ENCODE assay signal across 16 cellular contexts in the genomic region with DNA sequence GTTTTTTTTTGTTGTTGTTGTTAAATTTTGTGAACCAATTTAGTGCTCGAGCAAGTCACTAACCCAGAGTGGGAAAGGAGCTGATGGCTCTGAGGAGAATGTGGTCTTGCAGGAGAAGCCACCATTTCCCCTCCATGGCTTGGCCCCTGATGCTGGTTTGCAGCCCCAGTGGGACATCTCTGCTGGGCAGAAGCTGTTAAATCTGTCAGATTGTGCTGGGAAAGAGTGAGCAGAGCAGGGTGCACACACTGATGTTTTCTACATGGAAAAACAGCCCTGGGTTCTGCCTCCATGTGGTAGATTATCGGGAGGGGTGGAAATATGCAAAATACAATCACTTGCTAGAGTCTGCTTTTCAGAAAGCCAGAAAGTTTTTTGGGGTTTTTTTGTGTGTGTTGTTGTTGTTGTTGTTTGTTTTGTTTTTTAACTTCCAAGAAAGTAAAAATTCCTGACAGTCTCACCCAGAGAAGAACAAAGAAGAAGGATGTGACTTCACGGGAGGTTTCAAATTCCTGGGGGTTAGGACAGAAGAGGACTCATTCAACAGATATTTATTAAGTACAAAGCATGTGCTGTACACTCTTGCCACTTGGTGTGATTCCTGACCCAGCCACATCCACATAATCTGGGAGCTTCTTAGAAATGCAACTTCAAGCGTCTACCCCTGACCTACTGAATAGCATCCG.
DNase-seq lines count a peak whose midpoint lies in the region; ATAC-seq and TF ChIP-seq lines count a peak whose summit lies in the region.
"Had no signal": no experiment of that assay in that cellular context is flagged by ENCODE, and none has a peak within 500 bp of the region (broad histone marks: within the 10 kb centered on the region; RNA-seq: fewer than 3 reads in every experiment).

No MANE protein-coding gene starts in this region.

- no peaks in the 10 kb centered on the region for H3K9me3 Mint-ChIP-seq in activated T-helper 17 cell treated with anti-CD3 and anti-CD28 coated beads, Interleukin-2, amount 50 U/mL, for 72 hours

- no peak overlapping the region for H4K5ac ChIP-seq in mesendoderm (ENCODE audit: low read length)

- H3K18ac ChIP-seq in mesendoderm (ENCODE audit: low read length): peak overlapping the region; percentile 30

- no peaks in the 10 kb centered on the region for H3K79me1 ChIP-seq in mesendoderm (ENCODE audit: low read length)

- no peak overlapping the region for H3K4me2 ChIP-seq in mesendoderm (ENCODE audit: low read length)

- H2AK5ac ChIP-seq in mesendoderm (ENCODE audit: low read length): no peak overlapping the region

- H3K27me3 ChIP-seq in brain microvascular endothelial cell (replicated peaks) (no peaks in the 10 kb centered on the region), mesendoderm (ENCODE audit: insufficient read depth, low read length, poor library complexity) (no peaks in the 10 kb centered on the region)

- H3K27ac Mint-ChIP-seq in activated T-helper 17 cell treated with anti-CD3 and anti-CD28 coated beads, Interleukin-2, amount 50 U/mL, for 72 hours: no peak overlapping the region
- H3K27ac Mint-ChIP-seq: B cell had no signal

- intact Hi-C loops in Right ventricle myocardium inferior (cut with DNase I): no loop called here

- DNase-seq in EH (ENCODE audit: low read depth) (peak; percentile 68), M059J (ENCODE audit: low read depth) (peak; percentile 79), brain microvascular endothelial cell (peak; percentile 52), mesendoderm (no peak), GM10248 (ENCODE audit: extremely low spot score) (no peak), Right ventricle myocardium inferior (ENCODE audit: missing footprints) (no peak)
- DNase-seq in activated naive CD4-positive, alpha-beta T cell treated with anti-CD3 and anti-CD28 coated beads, Interleukin-2, amount 50 U/mL, for 16 hours: no peak
- DNase-seq: activated gamma-delta T cell treated with Interleukin-2 at 50 U/mL for 16 hours; DMS153; effector CD8-positive, alpha-beta T cell; NCI-H1048; NCI-H2171 treated with DMSO at 0.1 percent for 48 hours; WERI-Rb-1 had no signal

- in situ Hi-C loops in brain microvascular endothelial cell (cut with HindIII; ENCODE audit: low pct_ligation_motif_present, low sequenced_read_pairs): no loop called here

- no peak overlapping the region for H2BK5ac ChIP-seq in mesendoderm (ENCODE audit: low read length)

- TF ChIP-seq CTCF in brain microvascular endothelial cell (IDR thresholded peaks at IDR 0.05; ENCODE audit: low read depth, low read length, missing control alignments): no peak
- no peak for TF ChIP-seq CTCF in GM10248 (IDR thresholded peaks at IDR 0.05; ENCODE audit: control extremely low read depth, extremely low read depth, low read depth, missing control alignments)

- CTCF ChIA-PET in GM10248 (lab: Yijun Ruan, JAX): interaction anchor here (1.1 to 1.6 kb wide), 3 partner anchors 8 to 220 kb away, joined by 3 to 5 read pairs (median 3); no protein-coding TSS in a partner anchor

- WGBS in mesendoderm (ENCODE audit: extremely low coverage, insufficient coverage, low lambda C conversion rate): no CpG with 5 or more reads among the region's 5 CpGs

- H2BK120ac ChIP-seq in mesendoderm (ENCODE audit: low read depth, low read length): no peak overlapping the region

- H3K4me1 Mint-ChIP-seq in activated T-helper 17 cell treated with anti-CD3 and anti-CD28 coated beads, Interleukin-2, amount 50 U/mL, for 72 hours: no peaks in the 10 kb centered on the region
- H3K4me1 Mint-ChIP-seq: B cell had no signal

- no peak overlapping the region for H3K4me3 Mint-ChIP-seq in activated T-helper 17 cell treated with anti-CD3 and anti-CD28 coated beads, Interleukin-2, amount 50 U/mL, for 72 hours
- H3K4me3 Mint-ChIP-seq: B cell had no signal

- no peak overlapping the region for H3K27ac ChIP-seq in brain microvascular endothelial cell
- no peak overlapping the region for H3K27ac ChIP-seq in mesendoderm (ENCODE audit: low read depth, low read length)
- H3K27ac ChIP-seq: prostate gland, WERI-Rb-1 had no signal

- H3K4ac ChIP-seq in mesendoderm (ENCODE audit: low read depth, low read length): no peak overlapping the region

- no peak overlapping the region for H3K9ac ChIP-seq in mesendoderm (ENCODE audit: low read length)

- no peak for ATAC-seq in activated T-helper 17 cell treated with anti-CD3 and anti-CD28 coated beads, Interleukin-2, amount 50 U/mL, for 72 hours (replicated peaks)
- ATAC-seq in Right ventricle myocardium inferior: no peak

- H4K8ac ChIP-seq in mesendoderm (ENCODE audit: low read depth, low read length): no peak overlapping the region

- H3K4me3 ChIP-seq in brain microvascular endothelial cell (ENCODE audit: low read depth, low read length) (no peak overlapping the region), mesendoderm (ENCODE audit: low read length) (no peak overlapping the region)
- H3K4me3 ChIP-seq: prostate gland had no signal

- no peaks in the 10 kb centered on the region for H3K4me1 ChIP-seq in mesendoderm (ENCODE audit: control insufficient read depth, low read depth, low read length)
- H3K4me1 ChIP-seq: prostate gland had no signal

- H2BK15ac ChIP-seq in mesendoderm (replicated peaks; ENCODE audit: low read depth): no peak overlapping the region

- H3K27me3 Mint-ChIP-seq in activated T-helper 17 cell treated with anti-CD3 and anti-CD28 coated beads, Interleukin-2, amount 50 U/mL, for 72 hours: peaks cover 20% of the 10 kb centered on the region

- H3K79me2 ChIP-seq in mesendoderm (ENCODE audit: control insufficient read depth, insufficient read depth, low read length): no peaks in the 10 kb centered on the region

- POLR2A ChIA-PET in GM10248 (lab: Yijun Ruan, JAX): no interaction called here

- H3K56ac ChIP-seq in mesendoderm (ENCODE audit: low read length): no peak overlapping the region

- no peaks in the 10 kb centered on the region for H3K36me3 Mint-ChIP-seq in activated T-helper 17 cell treated with anti-CD3 and anti-CD28 coated beads, Interleukin-2, amount 50 U/mL, for 72 hours (ENCODE audit: low read depth)

- H3K23ac ChIP-seq in mesendoderm (ENCODE audit: low read length): no peak overlapping the region

- H3K36me3 ChIP-seq in brain microvascular endothelial cell (replicated peaks) (no peaks in the 10 kb centered on the region), mesendoderm (ENCODE audit: control insufficient read depth, insufficient read depth, low read length) (no peaks in the 10 kb centered on the region)
- H3K36me3 ChIP-seq: prostate gland, WERI-Rb-1 had no signal

Comparison
In these comparisons a context has a peak if more than half of its experiments do, and no peak if none do; other contexts are left out.
1. DNase-seq: peak in EH (single experiment), M059J (single experiment) and brain microvascular endothelial cell (single experiment); none in mesendoderm (single experiment), GM10248 (single experiment), Right ventricle myocardium inferior (single experiment) and activated naive CD4-positive, alpha-beta T cell treated with anti-CD3 and anti-CD28 coated beads, Interleukin-2, amount 50 U/mL, for 16 hours (single experiment).